Comparison of ENCODE assay signal across 10 cellular contexts in genomic region chr14:95763032-95763431, GRCh38. TPM values are rescaled to one million over a fixed set of nuclear protein-coding genes. Genes with fewer than 3 reads are reported as not detected.
"Had no signal": no experiment of that assay in that cellular context is flagged by ENCODE, and none has a peak within 500 bp of the region (broad histone marks: within the 10 kb centered on the region; RNA-seq: fewer than 3 reads in every experiment).

No MANE protein-coding gene starts in this region.

RNA-seq across cellular contexts. Expression of gene TCL1A, which starts 49.1 kb away (rescaled TPM):
- total RNA-seq: activated CD4-positive, alpha-beta memory T cell treated with anti-CD3 and anti-CD28 coated beads for 36 hours; activated CD4-positive, alpha-beta memory T cell treated with anti-CD3 and anti-CD28 coated beads, Interleukin-2, amount 10 ng/mL, durations not matched to agents 7 days and 5 days; activated CD4-positive, alpha-beta T cell treated with anti-CD3 and anti-CD28 coated beads for 36 hours; activated CD4-positive, alpha-beta T cell treated with anti-CD3 and anti-CD28 coated beads, Interleukin-2, amount 10 ng/mL, durations not matched to agents 24 days and 14 days; activated CD4-positive, alpha-beta T cell treated with anti-CD3 and anti-CD28 coated beads, Interleukin-2, amount 10 ng/mL, durations not matched to agents 7 days and 5 days; activated CD8-positive, alpha-beta memory T cell treated with anti-CD3 and anti-CD28 coated beads for 36 hours; activated CD8-positive, alpha-beta memory T cell treated with anti-CD3 and anti-CD28 coated beads, Interleukin-2, amount 10 ng/mL, durations not matched to agents 7 days and 5 days; activated CD8-positive, alpha-beta T cell treated with anti-CD3 and anti-CD28 coated beads, Interleukin-2, amount 10 ng/mL, durations not matched to agents 7 days and 5 days; T-helper 1 cell treated with Interleukin-12 subunit alpha and Interleukin-12 subunit beta and Interleukin-4 antibody, amounts not matched to agents 30 ng/mL and 1 ng/mL, for 36 hours; T-helper 2 cell treated with Interferon-gamma antibody and Interleukin-4, amounts not matched to agents 100 ng/mL and 5 ng/mL, for 36 hours had no signal
